Comparison of ENCODE assay signal across 13 cellular contexts in genomic region chr9:89458768-89459496, GRCh38. TPM values are rescaled to one million over a fixed set of nuclear protein-coding genes. Genes with fewer than 3 reads are reported as not detected.
DNase-seq lines count a peak whose midpoint lies in the region; ATAC-seq lines count a peak whose summit lies in the region.
"Had no signal": no experiment of that assay in that cellular context is flagged by ENCODE, and none has a peak within 500 bp of the region (broad histone marks: within the 10 kb centered on the region; RNA-seq: fewer than 3 reads in every experiment).

No MANE protein-coding gene starts in this region.

- no peaks in the 10 kb centered on the region for H3K9me3 Mint-ChIP-seq in stimulated activated naive CD8-positive, alpha-beta T cell treated with anti-CD3 and anti-CD28 coated beads, Interleukin-15, Interleukin-2, amounts not matched to agents 100 ng/mL and 50 ng/mL, for 24 hours
- no peaks in the 10 kb centered on the region for H3K9me3 Mint-ChIP-seq in activated CD8-positive, alpha-beta T cell treated with anti-CD3 and anti-CD28 coated beads, Interleukin-2, amount 10 ng/mL, durations not matched to agents 7 days and 5 days (ENCODE audit: insufficient read depth)
- no peaks in the 10 kb centered on the region for H3K9me3 Mint-ChIP-seq in immature natural killer cell
- H3K9me3 Mint-ChIP-seq: dendritic cell treated with granulocyte-macrophage colony-stimulating factor and Interleukin-4, amounts not matched to agents 40 ng/mL and 50 ng/mL, for 4 days; nephron had no signal

- peak overlapping the region; percentile 63 for H3K4me3 Mint-ChIP-seq in stimulated activated naive CD8-positive, alpha-beta T cell treated with anti-CD3 and anti-CD28 coated beads, Interleukin-15, Interleukin-2, amounts not matched to agents 100 ng/mL and 50 ng/mL, for 24 hours
- H3K4me3 Mint-ChIP-seq in activated CD8-positive, alpha-beta T cell treated with anti-CD3 and anti-CD28 coated beads, Interleukin-2, amount 10 ng/mL, durations not matched to agents 7 days and 5 days = no peak overlapping the region
- H3K4me3 Mint-ChIP-seq in immature natural killer cell = peak overlapping the region in 2 of 5 donors; percentile 7 to 47
- H3K4me3 Mint-ChIP-seq: dendritic cell treated with granulocyte-macrophage colony-stimulating factor and Interleukin-4, amounts not matched to agents 40 ng/mL and 50 ng/mL, for 4 days; nephron had no signal

- DNase-seq in stimulated activated naive CD8-positive, alpha-beta T cell treated with anti-CD3 and anti-CD28 coated beads, Interleukin-15, Interleukin-2, amounts not matched to agents 100 U/mL and 50 U/mL, for 24 hours = no peak
- DNase-seq in activated CD8-positive, alpha-beta T cell treated with anti-CD3 and anti-CD28 coated beads, Interleukin-2, amount 10 ng/mL, durations not matched to agents 7 days and 5 days = no peak
- DNase-seq in immature natural killer cell = no peak
- no peak for DNase-seq in NCI-H1092 treated with DMSO at 0.1 percent for 48 hours (lab: John Stamatoyannopoulos, UW)
- DNase-seq in amygdala (lab: John Stamatoyannopoulos, UW) = no peak
- DNase-seq: GF-D8; NCI-H446 treated with DMSO at 0.1 percent for 48 hours; stimulated activated CD4-positive, alpha-beta T cell treated with anti-CD3 and anti-CD28 coated beads, Interleukin-15, amount 100 ng/mL, for 24 hours had no signal

- peaks cover 99% of the 10 kb centered on the region for H3K4me1 Mint-ChIP-seq in stimulated activated naive CD8-positive, alpha-beta T cell treated with anti-CD3 and anti-CD28 coated beads, Interleukin-15, Interleukin-2, amounts not matched to agents 100 ng/mL and 50 ng/mL, for 24 hours (ENCODE audit: low read depth)
- H3K4me1 Mint-ChIP-seq in activated CD8-positive, alpha-beta T cell treated with anti-CD3 and anti-CD28 coated beads, Interleukin-2, amount 10 ng/mL, durations not matched to agents 7 days and 5 days (ENCODE audit: low read depth) = peaks cover 98% of the 10 kb centered on the region
- peaks cover 96 to 100% of the 10 kb centered on the region in 2 donors for H3K4me1 Mint-ChIP-seq in immature natural killer cell

- CTCF ChIA-PET in activated CD8-positive, alpha-beta T cell treated with anti-CD3 and anti-CD28 coated beads, Interleukin-2, amount 10 ng/mL, durations not matched to agents 7 days and 5 days (lab: Charles Lee) = interaction anchor here (1.1 to 2.5 kb wide), 3 partner anchors 10 to 90 kb away, joined by 3 to 9 read pairs (median 8); no protein-coding TSS in a partner anchor

- H3K36me3 Mint-ChIP-seq in stimulated activated naive CD8-positive, alpha-beta T cell treated with anti-CD3 and anti-CD28 coated beads, Interleukin-15, Interleukin-2, amounts not matched to agents 100 ng/mL and 50 ng/mL, for 24 hours (ENCODE audit: low read depth) = peaks cover 68% of the 10 kb centered on the region
- H3K36me3 Mint-ChIP-seq in activated CD8-positive, alpha-beta T cell treated with anti-CD3 and anti-CD28 coated beads, Interleukin-2, amount 10 ng/mL, durations not matched to agents 7 days and 5 days (ENCODE audit: low read depth) = peaks cover 87% of the 10 kb centered on the region
- peaks cover 6 to 21% (median 15%) of the 10 kb centered on the region in 3 donors for H3K36me3 Mint-ChIP-seq in immature natural killer cell

- H3K27me3 Mint-ChIP-seq in stimulated activated naive CD8-positive, alpha-beta T cell treated with anti-CD3 and anti-CD28 coated beads, Interleukin-15, Interleukin-2, amounts not matched to agents 100 ng/mL and 50 ng/mL, for 24 hours = no peaks in the 10 kb centered on the region
- H3K27me3 Mint-ChIP-seq in activated CD8-positive, alpha-beta T cell treated with anti-CD3 and anti-CD28 coated beads, Interleukin-2, amount 10 ng/mL, durations not matched to agents 7 days and 5 days (ENCODE audit: low read depth) = no peaks in the 10 kb centered on the region
- peaks cover 2 to 14% (median 2%) of the 10 kb centered on the region in 3 donors for H3K27me3 Mint-ChIP-seq in immature natural killer cell (ENCODE audit: low read depth in 3 of 3)

- POLR2A ChIA-PET in activated CD8-positive, alpha-beta T cell treated with anti-CD3 and anti-CD28 coated beads, Interleukin-2, amount 10 ng/mL, durations not matched to agents 7 days and 5 days (lab: Charles Lee) = no interaction called here

- no peak for ATAC-seq in stimulated activated naive CD8-positive, alpha-beta T cell treated with anti-CD3 and anti-CD28 coated beads, Interleukin-15, Interleukin-2, amounts not matched to agents 100 U/mL and 50 U/mL, for 24 hours
- ATAC-seq in activated CD8-positive, alpha-beta T cell treated with anti-CD3 and anti-CD28 coated beads, Interleukin-2, amount 10 ng/mL, durations not matched to agents 7 days and 5 days = no peak
- ATAC-seq in GM18517 (IDR thresholded peaks at IDR 0.05; ENCODE audit: unreplicated experiment) (no peak), esophagus mucosa (no peak)

- H3K27ac Mint-ChIP-seq in stimulated activated naive CD8-positive, alpha-beta T cell treated with anti-CD3 and anti-CD28 coated beads, Interleukin-15, Interleukin-2, amounts not matched to agents 100 ng/mL and 50 ng/mL, for 24 hours = peak overlapping the region; percentile 95
- H3K27ac Mint-ChIP-seq in activated CD8-positive, alpha-beta T cell treated with anti-CD3 and anti-CD28 coated beads, Interleukin-2, amount 10 ng/mL, durations not matched to agents 7 days and 5 days = peak overlapping the region; percentile 96
- H3K27ac Mint-ChIP-seq in immature natural killer cell = peak overlapping the region; percentile 8 to 64 (median 56)
- H3K27ac Mint-ChIP-seq: dendritic cell treated with granulocyte-macrophage colony-stimulating factor and Interleukin-4, amounts not matched to agents 40 ng/mL and 50 ng/mL, for 4 days; nephron had no signal

RNA-seq across cellular contexts. Expression of gene SEMA4D, which starts 39.0 kb away (rescaled TPM):
- 100 to 1,000 TPM; 314 to 321 TPM for total RNA-seq in activated CD8-positive, alpha-beta T cell treated with anti-CD3 and anti-CD28 coated beads, Interleukin-2, amount 10 ng/mL, durations not matched to agents 7 days and 5 days
- 10 to 100 TPM; 45.8 to 80.6 (median 47.0) TPM for polyA plus RNA-seq in immature natural killer cell
- total RNA-seq in esophagus mucosa = 30.4 TPM

Comparison
In these comparisons a context has a peak if more than half of its experiments do, and no peak if none do; other contexts are left out.
1. RNA of gene SEMA4D, which starts 39.0 kb away (total RNA-seq): 314 to 321 TPM in activated CD8-positive, alpha-beta T cell treated with anti-CD3 and anti-CD28 coated beads, Interleukin-2, amount 10 ng/mL, durations not matched to agents 7 days and 5 days; 30.4 TPM in esophagus mucosa (single experiment); every median in the first group is over 10 times any median in the second.
2. Peak in every context shown above with its lines, with median percentiles within 50 percentile points of each other: H3K27ac Mint-ChIP-seq.